In the genomic region with DNA sequence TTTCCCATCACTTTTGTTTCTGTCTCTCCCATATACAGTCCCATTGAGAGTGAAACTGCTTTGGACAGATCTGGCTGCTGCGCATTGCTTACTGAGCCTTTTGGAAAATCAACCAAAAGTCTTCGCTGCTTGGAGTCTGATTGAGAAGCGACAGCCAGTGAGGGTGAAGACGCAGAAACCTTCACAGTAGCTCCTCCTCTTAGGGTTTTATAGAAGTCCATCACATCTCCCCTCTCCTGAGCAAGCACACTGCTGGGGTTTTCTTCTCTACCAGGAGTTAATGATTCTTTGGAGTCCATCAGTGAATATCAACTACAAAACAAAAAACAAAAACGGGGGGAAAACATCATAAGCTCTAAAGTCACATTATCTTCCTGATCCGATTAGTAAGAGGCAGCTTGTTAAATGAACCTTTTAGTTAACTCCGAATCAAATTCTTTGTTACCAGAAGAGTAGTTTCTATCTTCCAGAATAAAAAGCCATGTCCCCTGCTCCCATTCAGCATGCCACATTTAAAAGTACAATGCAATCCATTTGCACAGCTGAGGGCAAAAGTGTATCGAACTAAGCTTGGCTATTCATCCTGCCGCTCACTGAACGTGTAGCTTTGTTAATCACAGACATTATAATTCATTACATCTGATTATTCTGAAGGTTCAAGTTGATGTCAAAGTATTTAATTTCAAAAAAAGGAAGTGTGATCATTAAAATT, we compare ENCODE assay signal across 8 cellular contexts. TPM values are rescaled to one million over a fixed set of nuclear protein-coding genes. Genes with fewer than 3 reads are reported as not detected.
DNase-seq lines count a peak whose midpoint lies in the region; ATAC-seq and TF ChIP-seq lines count a peak whose summit lies in the region.

No MANE protein-coding gene starts in this region.

- H3K36me3 ChIP-seq in SU-DHL-6 (ENCODE audit: low read length), result peaks cover 12% of the 10 kb centered on the region; the same call in 1 of the 2 replicates
- H3K36me3 ChIP-seq in gastroesophageal sphincter, result no peaks in the 10 kb centered on the region

- H3K9me3 Mint-ChIP-seq in stimulated activated memory B cell treated with anti-CD40 and anti-IgM and Interleukin-4, amounts not matched to agents 10 μg/mL and 1 μg/mL and 100 μg/mL, for 72 hours, result no peaks in the 10 kb centered on the region

- peak overlapping the region; percentile 88 for H3K9ac ChIP-seq in SU-DHL-6 (ENCODE audit: low read length)

- H3K27ac Mint-ChIP-seq in stimulated activated memory B cell treated with anti-CD40 and anti-IgM and Interleukin-4, amounts not matched to agents 10 μg/mL and 1 μg/mL and 100 μg/mL, for 72 hours, result peak overlapping the region; percentile 32

- peaks cover 78% of the 10 kb centered on the region for H3K79me2 ChIP-seq in SU-DHL-6 (ENCODE audit: insufficient read depth, low read length)

- H3K27ac ChIP-seq in SU-DHL-6 (ENCODE audit: low read depth, low read length) (peak overlapping the region; percentile 97), gastroesophageal sphincter (peak overlapping the region; percentile 6 to 100 (median 96))

- 16% methylated on average over 6 to 8 of the region's 10 CpGs for WGBS in gastroesophageal sphincter (ENCODE audit: low coverage in 1 of 2), 2 donors

- H3K27me3 Mint-ChIP-seq in stimulated activated memory B cell treated with anti-CD40 and anti-IgM and Interleukin-4, amounts not matched to agents 10 μg/mL and 1 μg/mL and 100 μg/mL, for 72 hours, result no peaks in the 10 kb centered on the region

- H3K4me3 ChIP-seq in SU-DHL-6 (ENCODE audit: insufficient read depth, low read length, poor library complexity, severe bottlenecking), result peak overlapping the region; percentile 65
- peak overlapping the region; percentile 54 to 93 for H3K4me3 ChIP-seq in gastroesophageal sphincter

- peak overlapping the region; percentile 87 for H3K4me3 Mint-ChIP-seq in stimulated activated memory B cell treated with anti-CD40 and anti-IgM and Interleukin-4, amounts not matched to agents 10 μg/mL and 1 μg/mL and 100 μg/mL, for 72 hours

- H2AFZ ChIP-seq in SU-DHL-6 (ENCODE audit: low read depth, low read length, severe bottlenecking), result no peak overlapping the region

- peaks cover 10% of the 10 kb centered on the region for H3K36me3 Mint-ChIP-seq in stimulated activated memory B cell treated with anti-CD40 and anti-IgM and Interleukin-4, amounts not matched to agents 10 μg/mL and 1 μg/mL and 100 μg/mL, for 72 hours

- DNase-seq in NCI-H510A treated with DMSO at 0.1 percent for 48 hours (lab: John Stamatoyannopoulos, UW), result peak; percentile 32
- DNase-seq in NCI-H510A (lab: John Stamatoyannopoulos, UW), result no peak
- no peak for DNase-seq in NK-92 (lab: John Stamatoyannopoulos, UW; ENCODE audit: unreplicated experiment)

- TF ChIP-seq CTCF in SU-DHL-6 (IDR thresholded peaks at IDR 0.05; ENCODE audit: insufficient read depth, low read length, poor library complexity, severe bottlenecking) (no peak), gastroesophageal sphincter (IDR thresholded peaks at IDR 0.05) (no peak)

- no peaks in the 10 kb centered on the region for H3K9me2 ChIP-seq in SU-DHL-6 (replicated peaks; ENCODE audit: insufficient read depth, low read length)

- H3K4me1 Mint-ChIP-seq in stimulated activated memory B cell treated with anti-CD40 and anti-IgM and Interleukin-4, amounts not matched to agents 10 μg/mL and 1 μg/mL and 100 μg/mL, for 72 hours, result peaks cover 58% of the 10 kb centered on the region

- ATAC-seq in gastroesophageal sphincter, result no peak
- no peak for ATAC-seq in stimulated activated memory B cell treated with anti-CD40 and anti-IgM and Interleukin-4, amounts not matched to agents 10 μg/mL and 1 μg/mL and 100 μg/mL, for 72 hours
- ATAC-seq in HG02571 (IDR thresholded peaks at IDR 0.05; ENCODE audit: unreplicated experiment), result no peak
- ATAC-seq in GM19463 (IDR thresholded peaks at IDR 0.05; ENCODE audit: unreplicated experiment), result no peak

- H3K4me2 ChIP-seq in SU-DHL-6 (ENCODE audit: low read depth, low read length, poor library complexity, severe bottlenecking), result peak overlapping the region; percentile 85

- no peak for TF ChIP-seq POLR2A in gastroesophageal sphincter (IDR thresholded peaks at IDR 0.05)

- H3K4me1 ChIP-seq in gastroesophageal sphincter, result peaks cover 0 to 47% (median under 1%) of the 10 kb centered on the region in 3 donors

- peaks cover 23% of the 10 kb centered on the region for H4K20me1 ChIP-seq in SU-DHL-6 (ENCODE audit: low read depth, low read length)

- H3F3A ChIP-seq in SU-DHL-6 (ENCODE audit: insufficient read depth), result peaks cover 23% of the 10 kb centered on the region

- H3K9me3 ChIP-seq in SU-DHL-6 (ENCODE audit: insufficient read depth, low read length) (no peaks in the 10 kb centered on the region), gastroesophageal sphincter (no peaks in the 10 kb centered on the region)

- H3K27me3 ChIP-seq in SU-DHL-6 (ENCODE audit: low read length) (no peaks in the 10 kb centered on the region), gastroesophageal sphincter (no peaks in the 10 kb centered on the region)

- no peak for TF ChIP-seq EP300 in gastroesophageal sphincter (IDR thresholded peaks at IDR 0.05)

RNA-seq across cellular contexts. Expression of gene NR3C1, which starts 2.8 kb away (rescaled TPM):
- 100 to 1,000 TPM in 1 of 4 donors, 10 to 100 TPM in 3; 69.7 to 103 (median 85.6) TPM for total RNA-seq in gastroesophageal sphincter
